Comparison of ENCODE assay signal across 8 cellular contexts in genomic region chr12:26113853-26114719, GRCh38.
A peak's percentile ranks its signal among the peaks of the same experiment; 100 is the strongest.
DNase-seq lines count a peak whose midpoint lies in the region; ATAC-seq lines count a peak whose summit lies in the region.

No MANE protein-coding gene starts in this region.

- DNase-seq in 8988T (peak; percentile 72), NCI-H2171 treated with DMSO at 0.1 percent for 48 hours (lab: John Stamatoyannopoulos, UW) (peak; percentile 83), cortex of kidney (lab: John Stamatoyannopoulos, UW) (peak; percentile 37), left kidney (ENCODE audit: low read depth, low spot score) (peak; percentile 96)
- peak; percentile 83 for DNase-seq in activated CD4-positive, alpha-beta T cell treated with anti-CD3 and anti-CD28 coated beads for 48 hours
- peak; percentile 69 to 80 for DNase-seq in stimulated activated CD4-positive, alpha-beta T cell treated with anti-CD3 and anti-CD28 coated beads, Interleukin-1b, Interleukin-23, amount 100 ng/mL, for 4 hours (ENCODE audit: low read depth in 2 of 2)

- ATAC-seq in GM18498 (IDR thresholded peaks at IDR 0.05; ENCODE audit: unreplicated experiment) (peak; percentile 79), HG02885 (IDR thresholded peaks at IDR 0.05; ENCODE audit: poor library complexity, unreplicated experiment) (peak; percentile 85)

Comparison
In these comparisons a context has a peak if more than half of its experiments do, and no peak if none do; other contexts are left out.
1. Peak in every context shown above with its lines: DNase-seq and ATAC-seq.
2. DNase-seq: peak in every context shown above with its lines; median percentile 96 in left kidney; 83 in NCI-H2171 treated with DMSO at 0.1 percent for 48 hours; 83 in activated CD4-positive, alpha-beta T cell treated with anti-CD3 and anti-CD28 coated beads for 48 hours; 74 in stimulated activated CD4-positive, alpha-beta T cell treated with anti-CD3 and anti-CD28 coated beads, Interleukin-1b, Interleukin-23, amount 100 ng/mL, for 4 hours; 72 in 8988T; 37 in cortex of kidney.